Comparison of ENCODE assay signal across 8 cellular contexts in the genomic region with DNA sequence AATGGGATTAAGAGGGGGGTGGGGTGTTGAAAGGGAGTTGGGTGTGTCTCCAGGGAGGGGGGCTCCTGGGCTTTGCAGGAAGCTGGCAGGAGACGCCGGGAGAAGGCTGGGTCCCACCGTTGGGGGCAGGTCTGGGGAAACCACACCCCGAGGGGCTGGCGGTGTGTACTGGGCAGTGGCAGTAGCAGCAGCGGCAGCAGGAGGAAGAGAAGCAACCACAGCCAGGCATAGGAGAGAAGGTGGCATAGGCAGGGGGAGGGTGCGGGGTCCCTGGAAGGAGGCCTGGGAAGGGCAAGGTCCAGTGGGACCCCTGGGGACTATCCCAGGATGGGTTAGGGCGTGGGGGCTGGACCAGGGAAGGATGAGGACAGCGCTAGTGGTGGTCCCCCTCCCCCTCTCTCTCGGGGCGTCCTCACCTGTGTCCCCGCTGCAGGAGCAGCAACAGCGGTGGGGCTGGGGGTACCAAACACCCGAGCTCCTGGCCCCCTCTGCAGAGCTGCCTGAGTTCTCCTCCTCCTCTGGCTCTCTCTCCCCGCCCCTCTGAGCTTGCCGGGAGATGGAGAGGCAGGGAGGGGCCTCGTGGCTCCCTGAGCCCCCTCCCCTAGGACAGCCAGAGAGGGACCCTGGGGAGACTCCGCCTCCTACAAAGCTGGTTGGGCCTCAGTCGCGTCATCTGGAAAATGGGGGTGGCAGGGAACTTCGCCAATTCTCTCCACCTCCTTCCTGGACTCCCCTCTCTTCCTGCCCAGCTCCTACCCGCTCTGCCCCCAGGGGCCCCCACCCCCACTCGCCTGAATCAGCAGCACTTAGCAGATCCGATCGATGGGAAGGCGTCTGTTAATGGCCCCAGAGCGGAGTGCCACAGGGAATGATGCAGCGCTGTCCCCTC. TPM values are rescaled to one million over a fixed set of nuclear protein-coding genes. Genes with fewer than 3 reads are reported as not detected.
A peak's percentile ranks its signal among the peaks of the same experiment; 100 is the strongest.
DNase-seq lines count a peak whose midpoint lies in the region; ATAC-seq, FAIRE-seq and TF ChIP-seq lines count a peak whose summit lies in the region.

A gene (minus strand): TSS at position 520 of the 889 bp plus-strand sequence. CDS start 1,573 bp downstream, outside the sequence.

- dilution Hi-C loops in IMR-90 (cut with HindIII; ENCODE audit: low sequenced_read_pairs, unreplicated experiment) = no loop called here

- TF ChIP-seq CTCF in IMR-90 (conservative IDR thresholded peaks at IDR 0.05; ENCODE audit: low read depth, low read length) (no peak), GM12878 (IDR thresholded peaks at IDR 0.05 in 2 of 3, conservative IDR thresholded peaks at IDR 0.05 in 1 of 3; ENCODE audit: control insufficient read depth in 2 of 3, extremely low read depth in 1 of 3, insufficient read depth in 1 of 3, low read depth in 3 of 3, low read length in 3 of 3) (no peak), GM10248 (IDR thresholded peaks at IDR 0.05; ENCODE audit: control extremely low read depth, extremely low read depth, low read depth, missing control alignments) (no peak)

- H2BK5ac ChIP-seq in IMR-90 (ENCODE audit: low read depth, low read length, poor library complexity, severe bottlenecking) = no peak within 1 kb of the TSS

- DNase-seq in IMR-90 (peak; percentile 46), GM12878 (ENCODE audit: low read depth, low spot score) (no peak), small intestine (peak; percentile 17), GM10248 (ENCODE audit: extremely low spot score) (no peak)

- no peak within 1 kb of the TSS for H2BK120ac ChIP-seq in IMR-90 (ENCODE audit: low read depth, low read length)

- H2AFZ ChIP-seq in IMR-90 (replicated peaks; ENCODE audit: low read length, poor library complexity) = peak within 1 kb of the TSS; percentile 3
- H2AFZ ChIP-seq in GM12878 (ENCODE audit: control insufficient read depth, low read depth, low read length) = no peak within 1 kb of the TSS

- peak within 1 kb of the TSS; percentile 45; the same call in 1 of the 2 replicates for H2AK5ac ChIP-seq in IMR-90 (ENCODE audit: low read depth, low read length)

- no peak within 1 kb of the TSS for H2BK20ac ChIP-seq in IMR-90 (ENCODE audit: low read depth, low read length)

- H3K56ac ChIP-seq in IMR-90 (ENCODE audit: extremely low read depth, insufficient read depth, low read length) = no peak within 1 kb of the TSS

- SMC1A ChIA-PET in GM12878 (lab: Charles Lee; ENCODE audit: uncharacterized antibody, unreplicated experiment) = interaction anchor here (2.3 kb wide), 1 partner anchor 72 kb away, joined by 8 read pairs; no protein-coding TSS in a partner anchor

- H3K9me3 ChIP-seq in BLaER1 treated with 17β-estradiol and CSF1 and Interleukin-3, amounts not matched to agents 10 nM and 100 nM (replicated peaks in 1 of 11) = no peaks in the 10 kb centered on the region
- H3K9me3 ChIP-seq in IMR-90 (ENCODE audit: control insufficient read depth, insufficient read depth, low read length) (0 out of 2 replicates have a peak, but pooled peaks cover 2% of the 10 kb centered on the region), GM12878 (replicated peaks; ENCODE audit: control insufficient read depth, insufficient read depth, low read length) (no peaks in the 10 kb centered on the region; the same call in 2 of the 3 replicates), iPS-20b (ENCODE audit: insufficient read depth, low read depth, low read length) (no peaks in the 10 kb centered on the region), small intestine (ENCODE audit: control insufficient read depth, low read depth) (no peaks in the 10 kb centered on the region)

- no peak within 1 kb of the TSS for H2BK15ac ChIP-seq in IMR-90 (ENCODE audit: low read depth, low read length)

- TF ChIP-seq EP300 in GM12878 (IDR thresholded peaks at IDR 0.05; ENCODE audit: borderline replicate concordance in 1 of 2, control insufficient read depth in 1 of 2, low read depth in 2 of 2, low read length in 2 of 2) = no peak

- H3K9ac ChIP-seq in BLaER1 treated with 17β-estradiol and CSF1 and Interleukin-3, amounts not matched to agents 10 nM and 100 nM = peak within 1 kb of the TSS in 2 of 11 experiments; percentile 44 to 46; a peak in 3 of 22 replicates
- peak within 1 kb of the TSS; percentile 66 for H3K9ac ChIP-seq in IMR-90 (ENCODE audit: low read depth, low read length)
- H3K9ac ChIP-seq in GM12878 (ENCODE audit: control insufficient read depth, insufficient read depth, low read length) = no peak within 1 kb of the TSS
- peak within 1 kb of the TSS; percentile 74; the same call in 1 of the 2 replicates for H3K9ac ChIP-seq in iPS-20b (ENCODE audit: low read depth, low read length)

- H3K4me3 ChIP-seq in BLaER1 treated with 17β-estradiol and CSF1 and Interleukin-3, amounts not matched to agents 10 nM and 100 nM = peak within 1 kb of the TSS in 2 of 10 experiments; percentile 24 to 35; a peak in 3 of 20 replicates
- H3K4me3 ChIP-seq in IMR-90 (ENCODE audit: insufficient read depth, low read depth, low read length) = peak within 1 kb of the TSS; percentile 50
- H3K4me3 ChIP-seq in GM12878 = no peak within 1 kb of the TSS
- peak within 1 kb of the TSS; percentile 74 for H3K4me3 ChIP-seq in iPS-20b (ENCODE audit: low read length)
- peak within 1 kb of the TSS in 1 of 2 donors; percentile 13 for H3K4me3 ChIP-seq in small intestine (ENCODE audit: low read depth in 1 of 2, low read length in 2 of 2)

- BruUV-seq in IMR-90 (replicated peaks; lab: Mats Ljungman, UMichigan) = no TSS peak
- no TSS peak for BruUV-seq in GM12878 (replicated peaks; lab: Mats Ljungman, UMichigan)

- H3K4me2 ChIP-seq in BLaER1 treated with 17β-estradiol and CSF1 and Interleukin-3, amounts not matched to agents 10 nM and 100 nM = peak within 1 kb of the TSS; percentile 28 to 81 (median 68)
- peak within 1 kb of the TSS; percentile 86 for H3K4me2 ChIP-seq in IMR-90 (ENCODE audit: low read depth, low read length)
- H3K4me2 ChIP-seq in GM12878 (ENCODE audit: control insufficient read depth, insufficient read depth) = peak within 1 kb of the TSS; percentile 25; the same call in 1 of the 2 replicates

- POLR2A ChIA-PET in IMR-90 (lab: Charles Lee; ENCODE audit: unreplicated experiment) = interaction anchor here (0.6 kb wide), 1 partner anchor 13 kb away, joined by 3 read pairs; no protein-coding TSS in a partner anchor
- POLR2A ChIA-PET in GM12878 (lab: Charles Lee) = interaction anchor here (1.0 kb wide), 1 partner anchor 14 kb away, joined by 3 read pairs; a partner anchor contains a TSS
- POLR2A ChIA-PET in GM10248 (lab: Yijun Ruan, JAX) = no interaction called here

- TF ChIP-seq RAD21 in IMR-90 (IDR thresholded peaks at IDR 0.05; ENCODE audit: low read length) (no peak), GM12878 (IDR thresholded peaks at IDR 0.05; ENCODE audit: insufficient read depth, low read depth, low read length) (no peak)

- CTCF ChIA-PET in IMR-90 (lab: Yijun Ruan, JAX) = interaction anchor here (0.6 to 1.3 kb wide), 4 partner anchors 10 to 230 kb away, joined by 3 to 4 read pairs (median 4); no protein-coding TSS in a partner anchor
- CTCF ChIA-PET in GM12878 (lab: Yijun Ruan, JAX) = interaction anchor here (0.5 to 2.4 kb wide), 6 partner anchors 10 to 133 kb away, joined by 3 to 16 read pairs (median 4); a partner anchor contains a TSS
- CTCF ChIA-PET in GM10248 (lab: Yijun Ruan, JAX) = interaction anchor here (0.9 to 3.1 kb wide), 5 partner anchors 10 to 72 kb away, joined by 3 to 18 read pairs (median 6); no protein-coding TSS in a partner anchor

- H3K79me2 ChIP-seq in GM12878 (ENCODE audit: control insufficient read depth, insufficient read depth, low read length) = no peaks in the 10 kb centered on the region

- no peak within 1 kb of the TSS for H3K14ac ChIP-seq in IMR-90 (replicated peaks; ENCODE audit: low read depth, low read length)

- peak within 1 kb of the TSS; percentile 3 for H2AK9ac ChIP-seq in IMR-90 (replicated peaks; ENCODE audit: low read depth, low read length, poor library complexity)

- intact Hi-C loops in IMR-90 (cut with micrococcal nuclease) (loop anchor here (1.0 kb wide), 1 partner anchor 72 kb away; a partner anchor contains a TSS), GM12878 (cut with micrococcal nuclease; ENCODE audit: unreplicated experiment) (loop anchor here (1.0 kb wide), 1 partner anchor 72 kb away; a partner anchor contains a TSS)

- H4K91ac ChIP-seq in IMR-90 (ENCODE audit: insufficient read depth, low read depth, low read length) = no peak within 1 kb of the TSS

- H3K9me1 ChIP-seq in IMR-90 (ENCODE audit: insufficient read depth, low read length) = no peaks in the 10 kb centered on the region

- WGBS in IMR-90 (ENCODE audit: extremely low coverage in 2 of 2, insufficient read length in 1 of 2), 2 experiments = 28% methylated on average over 6 of the region's 28 CpGs; no CpG with 5 or more reads in 1 of the 2 experiments
- 37% methylated on average over 16 of the region's 28 CpGs for WGBS in GM12878 (ENCODE audit: insufficient coverage, insufficient replicate concordance, low lambda C conversion rate, missing lambda C conversion rate)
- WGBS in small intestine, 3 donors = 1 to 32% (median 5%) methylated on average over 17 to 25 of the region's 28 CpGs

- RAD21 ChIA-PET in GM12878 (lab: Charles Lee; ENCODE audit: unreplicated experiment) = interaction anchor here (1.4 kb wide), 1 partner anchor 73 kb away, joined by 4 read pairs; a partner anchor contains a TSS

- ATAC-seq in IMR-90 (ENCODE audit: low read depth) (peak; percentile 70), GM12878 (peak; percentile 34), GM21737 (IDR thresholded peaks at IDR 0.05; ENCODE audit: unreplicated experiment) (no peak), GM18873 (IDR thresholded peaks at IDR 0.05; ENCODE audit: low FRiP score, unreplicated experiment) (no peak)

- in situ Hi-C loops in IMR-90 (cut with MboI; ENCODE audit: low sequenced_read_pairs) = loop anchor here (25.0 kb wide), 1 partner anchor 91 kb away; a partner anchor contains a TSS
- in situ Hi-C loops in GM12878 (cut with MboI) = no loop called here

- no peak for TF ChIP-seq POLR2A in IMR-90 (IDR thresholded peaks at IDR 0.05; ENCODE audit: low read depth, low read length)
- no peak for TF ChIP-seq POLR2A in GM12878 (IDR thresholded peaks at IDR 0.05; ENCODE audit: low read depth, low read length)

- peak within 1 kb of the TSS; percentile 46 for H4K5ac ChIP-seq in IMR-90 (ENCODE audit: low read depth, low read length)

- H3K27me3 ChIP-seq in BLaER1 treated with 17β-estradiol and CSF1 and Interleukin-3, amounts not matched to agents 10 nM and 100 nM = peaks cover 38 to 100% (median 76%) of the 10 kb centered on the region in 11 experiments
- H3K27me3 ChIP-seq in IMR-90 (ENCODE audit: control insufficient read depth, insufficient read depth, low read length) (no peaks in the 10 kb centered on the region), GM12878 (replicated peaks in 1 of 2; ENCODE audit: control insufficient read depth in 2 of 2, insufficient read depth in 2 of 2, low read length in 1 of 2) (no peaks in the 10 kb centered on the region), iPS-20b (ENCODE audit: insufficient read depth, low read length) (no peaks in the 10 kb centered on the region), small intestine (ENCODE audit: control insufficient read depth in 2 of 2, insufficient read depth in 2 of 2, low read length in 2 of 2) (no peaks in the 10 kb centered on the region)

- peaks cover 11 to 29% (median 25%) of the 10 kb centered on the region in 11 experiments; a peak in 18 of 22 replicates for H3K36me3 ChIP-seq in BLaER1 treated with 17β-estradiol and CSF1 and Interleukin-3, amounts not matched to agents 10 nM and 100 nM
- H3K36me3 ChIP-seq in IMR-90 (ENCODE audit: control insufficient read depth, insufficient read depth, low read length) (peaks cover 9% of the 10 kb centered on the region), GM12878 (ENCODE audit: control insufficient read depth in 2 of 2, insufficient read depth in 2 of 2, low read length in 1 of 2) (no peaks in the 10 kb centered on the region; a peak in 2 of 4 replicates), iPS-20b (ENCODE audit: insufficient read depth, low read depth, low read length) (peaks cover 24% of the 10 kb centered on the region), small intestine (ENCODE audit: control insufficient read depth in 2 of 2, insufficient read depth in 2 of 2, low read length in 2 of 2) (peaks cover 0 to 3% of the 10 kb centered on the region in 2 donors)

- peaks cover 0 to 31% (median 7%) of the 10 kb centered on the region in 11 experiments; a peak in 10 of 22 replicates for H4K20me1 ChIP-seq in BLaER1 treated with 17β-estradiol and CSF1 and Interleukin-3, amounts not matched to agents 10 nM and 100 nM
- H4K20me1 ChIP-seq in IMR-90 (ENCODE audit: insufficient read depth, low read length) (no peaks in the 10 kb centered on the region), GM12878 (ENCODE audit: control insufficient read depth, insufficient read depth) (no peaks in the 10 kb centered on the region)

- no peak within 1 kb of the TSS for H3K4ac ChIP-seq in IMR-90 (ENCODE audit: low read depth, low read length)

- FAIRE-seq in GM12878 (lab: Jason Lieb, UNC) (no peak), small intestine (lab: Jason Lieb, UNC) (no peak)

- peak within 1 kb of the TSS; percentile 27; the same call in 1 of the 2 replicates for H3K18ac ChIP-seq in IMR-90 (ENCODE audit: low read depth, low read length)

- H3K4me1 ChIP-seq in BLaER1 treated with 17β-estradiol and CSF1 and Interleukin-3, amounts not matched to agents 10 nM and 100 nM = peaks cover 12 to 25% (median 16%) of the 10 kb centered on the region in 10 experiments; a peak in 19 of 20 replicates
- H3K4me1 ChIP-seq in IMR-90 (ENCODE audit: control insufficient read depth, insufficient read depth, low read length) (peaks cover 4% of the 10 kb centered on the region; the same call in 1 of the 2 replicates), GM12878 (ENCODE audit: control insufficient read depth, insufficient read depth, low read length) (peaks cover 5% of the 10 kb centered on the region), iPS-20b (ENCODE audit: insufficient read depth, low read length) (no peaks in the 10 kb centered on the region), small intestine (ENCODE audit: control insufficient read depth in 2 of 2, insufficient read depth in 1 of 2, low read depth in 1 of 2, low read length in 1 of 2) (no peaks in the 10 kb centered on the region)

- peak within 1 kb of the TSS in 1 of 2 experiments; percentile 1; a peak in 1 of 4 replicates for H4K8ac ChIP-seq in IMR-90 (ENCODE audit: low read depth in 2 of 2, low read length in 2 of 2)

- no peak within 1 kb of the TSS for H3K23ac ChIP-seq in IMR-90 (ENCODE audit: low read depth, low read length)

- no peak within 1 kb of the TSS; a peak in 1 of 22 replicates for H3K27ac ChIP-seq in BLaER1 treated with 17β-estradiol and CSF1 and Interleukin-3, amounts not matched to agents 10 nM and 100 nM
- H3K27ac ChIP-seq in IMR-90 (ENCODE audit: insufficient read depth, low read length) = 0 out of 2 replicates have a peak within 1 kb of the TSS, but pooled peaks have one; percentile 5
- no peak within 1 kb of the TSS for H3K27ac ChIP-seq in GM12878 (ENCODE audit: control insufficient read depth, insufficient read depth)
- H3K27ac ChIP-seq in iPS-20b (ENCODE audit: low read length) = no peak within 1 kb of the TSS
- H3K27ac ChIP-seq in small intestine (ENCODE audit: low read depth in 1 of 2, low read length in 1 of 2) = peak within 1 kb of the TSS in 1 of 2 donors; percentile 52

- H3K79me1 ChIP-seq in IMR-90 (ENCODE audit: low read depth in 1 of 2, low read length in 2 of 2) = no peaks in the 10 kb centered on the region

RNA-seq across cellular contexts. Expression of the gene that starts here (rescaled TPM):
- total RNA-seq in IMR-90 (2012; rRNA removed) = 0.28 and 0.36 TPM in 2 replicates
- polyA plus RNA-seq in IMR-90 (2012; rRNA removed) = 1.8 and 1.9 TPM in 2 replicates
- polyA plus RNA-seq in IMR-90 (2012; cell fraction: cytosol; rRNA removed) = 1.0 and 2.2 TPM in 2 replicates
- polyA plus RNA-seq in IMR-90 (2012; cell fraction: nucleus; rRNA removed; ENCODE audit: low replicate concordance) = 5.1 and 6.4 TPM in 2 replicates
- total RNA-seq in GM12878 (2013; cell fraction: nucleolus; rRNA removed) = 5.5 and 6.0 TPM in 2 replicates
- total RNA-seq in GM12878 (2014; rRNA removed) = 0.16 and 0.34 TPM in 2 replicates
- 0.09 and 0.18 TPM in 2 replicates for total RNA-seq in GM12878 (2014; rRNA removed; fragmentation: Illumina TruSeq; extraction: Trizol)
- 0.61 and 0.97 TPM in 2 replicates for total RNA-seq in GM12878 (2021)
- 1.1 TPM for polyA plus RNA-seq in GM12878 (2011; ENCODE audit: low read depth)
- 0.58 and 0.73 TPM in 2 replicates for polyA plus RNA-seq in GM12878 (2011; rRNA removed)
- polyA plus RNA-seq in GM12878 (2011; cell fraction: cytosol; rRNA removed) = 0.90 and 0.95 TPM in 2 replicates
- polyA plus RNA-seq in GM12878 (2011; cell fraction: nucleus; rRNA removed) = 15.2 and 16.4 TPM in 2 replicates
- 1.7 and 1.8 TPM in 2 replicates for polyA plus RNA-seq in GM12878 (2012)
- polyA plus RNA-seq in GM12878 (2014; fragmentation: Illumina TruSeq; extraction: Trizol) = 0.51 and 0.65 TPM in 2 replicates
- polyA plus RNA-seq in GM12878 (2014; fragmentation: Nextera tagmentation; extraction: Ambion mirVana) = under 1 TPM; 0.02 to 0.11 TPM
- polyA plus RNA-seq in GM12878 (2014; rRNA removed) = 1.0 and 1.2 TPM in 2 replicates
- polyA plus RNA-seq in GM12878 (2016; fragmentation: Nextera tagmentation; extraction: Ambion mirVana) = under 1 TPM; 0.32 to 0.44 TPM
- 0.44 and 0.57 TPM in 2 replicates for polyA minus RNA-seq in GM12878 (2011; rRNA and poly(A)+ RNA removed)
- polyA minus RNA-seq in GM12878 (2011; cell fraction: cytosol; rRNA and poly(A)+ RNA removed) = 0.40 TPM in 1 of 2 replicates, not detected in the other
- polyA minus RNA-seq in GM12878 (2011; cell fraction: nucleus; rRNA and poly(A)+ RNA removed) = 0.73 and 1.6 TPM in 2 replicates
- 1 to 10 TPM in 1 of 3 donors, under 1 TPM in 2; 0.27 to 1.1 (median 0.45) TPM for polyA plus RNA-seq in small intestine

Comparison
In these comparisons a context has a peak if more than half of its experiments do, and no peak if none do; other contexts are left out.
1. H3K4me2 ChIP-seq: peak in every context shown above with its lines; median percentile 86 in IMR-90; 68 in BLaER1 treated with 17β-estradiol and CSF1 and Interleukin-3, amounts not matched to agents 10 nM and 100 nM; 25 in GM12878.
2. ATAC-seq: peak in IMR-90 (single experiment) and GM12878 (single experiment); none in GM21737 (single experiment) and GM18873 (single experiment).
3. DNase-seq: peak in IMR-90 (single experiment) and small intestine (single experiment); none in GM12878 (single experiment) and GM10248 (single experiment).